In genomic region chr5:58958701-58959100, GRCh38 we compare ENCODE assay signal across 22 cellular contexts.
"Had no signal": no experiment of that assay in that cellular context is flagged by ENCODE, and none has a peak within 500 bp of the region (broad histone marks: within the 10 kb centered on the region; RNA-seq: fewer than 3 reads in every experiment).

No MANE protein-coding gene starts in this region.

- ATAC-seq: activated naive CD4-positive, alpha-beta T cell treated with anti-CD3 and anti-CD28 coated beads, Interleukin-2, amount 50 U/mL, for 72 hours; activated T-cell treated with anti-CD3 and anti-CD28 coated beads, Interleukin-2, amount 50 U/mL, for 4 hours; T-helper 17 cell had no signal

- H2AFZ ChIP-seq: PC-9 had no signal

- H3K36me3 Mint-ChIP-seq: activated CD4-positive, alpha-beta memory T cell treated with anti-CD3 and anti-CD28 coated beads for 36 hours; activated naive CD4-positive, alpha-beta T cell treated with anti-CD3 and anti-CD28 coated beads, Interleukin-2, amount 50 U/mL, for 72 hours; brain had no signal

- H3K9me3 Mint-ChIP-seq: activated CD4-positive, alpha-beta memory T cell treated with anti-CD3 and anti-CD28 coated beads for 36 hours; activated CD4-positive, alpha-beta T cell treated with anti-CD3 and anti-CD28 coated beads, Interleukin-2, amount 10 ng/mL, durations not matched to agents 7 days and 5 days; activated naive CD4-positive, alpha-beta T cell treated with anti-CD3 and anti-CD28 coated beads, Interleukin-2, amount 50 U/mL, for 72 hours; activated T-cell treated with anti-CD3 and anti-CD28 coated beads, Interleukin-2, amount 50 U/mL, for 4 hours had no signal

- H3K4me2 ChIP-seq: PC-9 had no signal

- H3K27me3 Mint-ChIP-seq: activated CD4-positive, alpha-beta memory T cell treated with anti-CD3 and anti-CD28 coated beads for 36 hours; T-helper 17 cell had no signal

- H3K36me3 ChIP-seq: cardiac muscle cell had no signal

- H3K4me1 Mint-ChIP-seq: activated CD4-positive, alpha-beta T cell treated with anti-CD3 and anti-CD28 coated beads, Interleukin-2, amount 10 ng/mL, durations not matched to agents 7 days and 5 days; brain; T-helper 17 cell had no signal

- H3K27ac Mint-ChIP-seq: activated CD4-positive, alpha-beta memory T cell treated with anti-CD3 and anti-CD28 coated beads for 36 hours; activated CD4-positive, alpha-beta T cell treated with anti-CD3 and anti-CD28 coated beads, Interleukin-2, amount 10 ng/mL, durations not matched to agents 7 days and 5 days; activated naive CD4-positive, alpha-beta T cell treated with anti-CD3 and anti-CD28 coated beads, Interleukin-2, amount 50 U/mL, for 72 hours; brain; T-helper 17 cell had no signal

- H3K27ac ChIP-seq: cardiac muscle cell, PC-9 had no signal

- H3K27me3 ChIP-seq: cardiac muscle cell had no signal

- H3K4me3 Mint-ChIP-seq: activated CD4-positive, alpha-beta memory T cell treated with anti-CD3 and anti-CD28 coated beads for 36 hours; activated CD4-positive, alpha-beta T cell treated with anti-CD3 and anti-CD28 coated beads, Interleukin-2, amount 10 ng/mL, durations not matched to agents 7 days and 5 days; activated T-cell treated with anti-CD3 and anti-CD28 coated beads, Interleukin-2, amount 50 U/mL, for 4 hours; brain; T-helper 17 cell had no signal

- DNase-seq: activated CD4-positive, alpha-beta memory T cell treated with anti-CD3 and anti-CD28 coated beads for 36 hours; activated CD4-positive, alpha-beta T cell treated with anti-CD3 and anti-CD28 coated beads, Interleukin-2, amount 10 ng/mL, durations not matched to agents 7 days and 5 days; activated CD4-positive, CD25-positive, alpha-beta regulatory T cell; activated CD8-positive, alpha-beta memory T cell treated with anti-CD3 and anti-CD28 coated beads for 24 hours; activated effector memory CD4-positive, alpha-beta T cell treated with anti-CD3 and anti-CD28 coated beads, Interleukin-2, amount 50 U/mL, for 16 hours; activated naive CD4-positive, alpha-beta T cell treated with Interleukin-2 at 50 U/mL for 16 hours; activated T-cell treated with anti-CD3 and anti-CD28 coated beads, Interleukin-2, amount 50 U/mL, for 4 hours; amygdala; Karpas-422; NCI-H1105 treated with DMSO at 0.1 percent for 48 hours; NCI-H1436 treated with DMSO at 0.1 percent for 48 hours; NCI-H187 treated with DMSO at 0.1 percent for 48 hours; NCI-H2081 treated with DMSO at 0.1 percent for 48 hours; NCI-H2171; NCI-H2227 treated with DMSO at 0.1 percent for 48 hours; PC-9; SHP77 treated with DMSO at 0.1 percent for 48 hours; T-helper 17 cell; T-helper 9 cell had no signal

- H3K4me3 ChIP-seq: cardiac muscle cell, PC-9 had no signal
